In genomic region chr5:135551593-135552447, GRCh38 we compare ENCODE assay signal across 7 cellular contexts. TPM values are rescaled to one million over a fixed set of nuclear protein-coding genes. Genes with fewer than 3 reads are reported as not detected.
DNase-seq lines count a peak whose midpoint lies in the region; ATAC-seq and TF ChIP-seq lines count a peak whose summit lies in the region.

No MANE protein-coding gene starts in this region.

- DNase-seq in GM10266 (ENCODE audit: extremely low spot score) (peak; percentile 78), NCI-H2196 treated with DMSO at 0.1 percent for 48 hours (lab: John Stamatoyannopoulos, UW; ENCODE audit: unreplicated experiment) (peak; percentile 57), dermis blood vessel endothelial cell (peak; percentile 89), medulla oblongata (ENCODE audit: extremely low spot score) (peak; percentile 85)
- peak; percentile 33 to 47 for DNase-seq in activated CD4-positive, alpha-beta T cell treated with anti-CD3 and anti-CD28 coated beads for 24 hours (ENCODE audit: low read depth in 2 of 2)
- peak; percentile 30 to 48 for DNase-seq in stimulated activated CD8-positive, alpha-beta memory T cell treated with anti-CD3 and anti-CD28 coated beads, Interleukin-2, amount 100 ng/mL, for 48 hours (ENCODE audit: low read depth in 2 of 2)

- peak; percentile 83 for TF ChIP-seq CTCF in GM10266 (IDR thresholded peaks at IDR 0.05; ENCODE audit: control insufficient read depth, insufficient read depth, low read depth, missing control alignments)

- ATAC-seq in HG02938 (IDR thresholded peaks at IDR 0.05; ENCODE audit: unreplicated experiment) = peak; percentile 78

RNA-seq across cellular contexts. Expression of gene NEUROG1, which starts 16.1 kb away (rescaled TPM):
- not detected in 2 replicates for total RNA-seq in dermis blood vessel endothelial cell

RNA-seq across cellular contexts. Expression of gene CXCL14, which starts 27.0 kb away (rescaled TPM):
- total RNA-seq in dermis blood vessel endothelial cell = 0.09 and 0.34 TPM in 2 replicates

Comparison
In these comparisons a context has a peak if more than half of its experiments do, and no peak if none do; other contexts are left out.
1. Peak in every context shown above with its lines: DNase-seq and ATAC-seq.
2. DNase-seq: peak in every context shown above with its lines; median percentile 89 in dermis blood vessel endothelial cell; 85 in medulla oblongata; 78 in GM10266; 57 in NCI-H2196 treated with DMSO at 0.1 percent for 48 hours; 40 in activated CD4-positive, alpha-beta T cell treated with anti-CD3 and anti-CD28 coated beads for 24 hours; 39 in stimulated activated CD8-positive, alpha-beta memory T cell treated with anti-CD3 and anti-CD28 coated beads, Interleukin-2, amount 100 ng/mL, for 48 hours.